8 cellular contexts compared by ENCODE assay signal in genomic region chrX:141052098-141052497, GRCh38. TPM values are rescaled to one million over a fixed set of nuclear protein-coding genes. Genes with fewer than 3 reads are reported as not detected.
"Had no signal": no experiment of that assay in that cellular context is flagged by ENCODE, and none has a peak within 500 bp of the region (broad histone marks: within the 10 kb centered on the region; RNA-seq: fewer than 3 reads in every experiment).

No MANE protein-coding gene starts in this region.

RNA-seq across cellular contexts. Expression of gene SPANXB1, which starts 49.7 kb away (rescaled TPM):
- total RNA-seq: activated CD4-positive, alpha-beta memory T cell treated with anti-CD3 and anti-CD28 coated beads, Interleukin-2, amount 10 ng/mL, durations not matched to agents 7 days and 5 days; activated CD4-positive, alpha-beta T cell treated with anti-CD3 and anti-CD28 coated beads for 36 hours; bronchial epithelial cell; glomerular endothelial cell; left ventricle myocardium superior; renal cortical epithelial cell; uterus had no signal
- polyA plus RNA-seq: immature natural killer cell had no signal
